Comparison of ENCODE assay signal across 1 cellular context in genomic region chr14:54329082-54329695, GRCh38.
A peak's percentile ranks its signal among the peaks of the same experiment; 100 is the strongest.
TF ChIP-seq lines count a peak whose summit lies in the region.

No MANE protein-coding gene starts in this region.

TF ChIP-seq in H1, 55 proteins besides CTCF, POLR2A, EP300 and RAD21 (continued from another document):
- no peak for TF ChIP-seq CHD7 (IDR thresholded peaks at IDR 0.05; ENCODE audit: insufficient replicate concordance, low read length)
- no peak for TF ChIP-seq JUND (IDR thresholded peaks at IDR 0.05; ENCODE audit: low read length)
- no peak for TF ChIP-seq USF2 (IDR thresholded peaks at IDR 0.05; ENCODE audit: low read length)
- TF ChIP-seq NANOG (IDR thresholded peaks at IDR 0.05; ENCODE audit: insufficient read depth, low read depth, low read length, poor library complexity, severe bottlenecking), result no peak
- no peak for TF ChIP-seq SP4 (IDR thresholded peaks at IDR 0.05; ENCODE audit: low read length)
- TF ChIP-seq SUZ12 (IDR thresholded peaks at IDR 0.05; ENCODE audit: low read length), result no peak
- TF ChIP-seq MAFK (IDR thresholded peaks at IDR 0.05; ENCODE audit: low read depth, low read length), result peak; percentile 11; the same call in 1 of the 2 replicates
